Comparison of ENCODE assay signal across 1 cellular context in the genomic region with DNA sequence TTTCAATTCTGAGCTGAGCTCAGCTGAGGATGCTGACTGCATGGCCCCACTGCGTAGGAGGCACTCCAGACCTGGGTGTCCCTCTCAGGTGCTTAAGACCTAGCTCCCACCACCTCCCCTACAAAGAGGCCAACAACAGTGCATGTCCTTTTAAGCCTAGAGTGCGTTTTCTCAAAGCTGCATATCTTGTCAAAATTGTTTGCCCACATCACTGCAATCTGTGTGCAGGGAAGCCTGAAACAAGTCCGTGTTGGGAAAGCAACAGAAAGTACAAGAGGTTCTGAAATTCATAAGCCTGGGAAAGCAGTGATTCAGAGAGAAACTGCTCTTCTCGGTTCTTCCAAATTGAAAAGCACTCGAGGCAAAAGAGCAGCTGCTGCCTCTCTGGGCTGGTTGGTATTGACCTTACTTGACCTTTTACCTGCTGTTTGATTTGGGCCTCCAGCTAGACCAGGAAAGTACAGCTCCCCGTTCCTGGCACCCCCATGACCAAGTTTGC.
TF ChIP-seq lines count a peak whose summit lies in the region.

No MANE protein-coding gene starts in this region.

TF ChIP-seq in WTC11, 78 proteins besides CTCF, POLR2A, EP300 and RAD21 (continued from another document):
- TF ChIP-seq, protein P1, sequence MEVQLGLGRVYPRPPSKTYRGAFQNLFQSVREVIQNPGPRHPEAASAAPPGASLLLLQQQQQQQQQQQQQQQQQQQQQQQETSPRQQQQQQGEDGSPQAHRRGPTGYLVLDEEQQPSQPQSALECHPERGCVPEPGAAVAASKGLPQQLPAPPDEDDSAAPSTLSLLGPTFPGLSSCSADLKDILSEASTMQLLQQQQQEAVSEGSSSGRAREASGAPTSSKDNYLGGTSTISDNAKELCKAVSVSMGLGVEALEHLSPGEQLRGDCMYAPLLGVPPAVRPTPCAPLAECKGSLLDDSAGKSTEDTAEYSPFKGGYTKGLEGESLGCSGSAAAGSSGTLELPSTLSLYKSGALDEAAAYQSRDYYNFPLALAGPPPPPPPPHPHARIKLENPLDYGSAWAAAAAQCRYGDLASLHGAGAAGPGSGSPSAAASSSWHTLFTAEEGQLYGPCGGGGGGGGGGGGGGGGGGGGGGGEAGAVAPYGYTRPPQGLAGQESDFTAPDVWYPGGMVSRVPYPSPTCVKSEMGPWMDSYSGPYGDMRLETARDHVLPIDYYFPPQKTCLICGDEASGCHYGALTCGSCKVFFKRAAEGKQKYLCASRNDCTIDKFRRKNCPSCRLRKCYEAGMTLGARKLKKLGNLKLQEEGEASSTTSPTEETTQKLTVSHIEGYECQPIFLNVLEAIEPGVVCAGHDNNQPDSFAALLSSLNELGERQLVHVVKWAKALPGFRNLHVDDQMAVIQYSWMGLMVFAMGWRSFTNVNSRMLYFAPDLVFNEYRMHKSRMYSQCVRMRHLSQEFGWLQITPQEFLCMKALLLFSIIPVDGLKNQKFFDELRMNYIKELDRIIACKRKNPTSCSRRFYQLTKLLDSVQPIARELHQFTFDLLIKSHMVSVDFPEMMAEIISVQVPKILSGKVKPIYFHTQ (CRISPR knock-in tag; IDR thresholded peaks at IDR 0.05), result no peak
